8 cellular contexts compared by ENCODE assay signal in the genomic region with DNA sequence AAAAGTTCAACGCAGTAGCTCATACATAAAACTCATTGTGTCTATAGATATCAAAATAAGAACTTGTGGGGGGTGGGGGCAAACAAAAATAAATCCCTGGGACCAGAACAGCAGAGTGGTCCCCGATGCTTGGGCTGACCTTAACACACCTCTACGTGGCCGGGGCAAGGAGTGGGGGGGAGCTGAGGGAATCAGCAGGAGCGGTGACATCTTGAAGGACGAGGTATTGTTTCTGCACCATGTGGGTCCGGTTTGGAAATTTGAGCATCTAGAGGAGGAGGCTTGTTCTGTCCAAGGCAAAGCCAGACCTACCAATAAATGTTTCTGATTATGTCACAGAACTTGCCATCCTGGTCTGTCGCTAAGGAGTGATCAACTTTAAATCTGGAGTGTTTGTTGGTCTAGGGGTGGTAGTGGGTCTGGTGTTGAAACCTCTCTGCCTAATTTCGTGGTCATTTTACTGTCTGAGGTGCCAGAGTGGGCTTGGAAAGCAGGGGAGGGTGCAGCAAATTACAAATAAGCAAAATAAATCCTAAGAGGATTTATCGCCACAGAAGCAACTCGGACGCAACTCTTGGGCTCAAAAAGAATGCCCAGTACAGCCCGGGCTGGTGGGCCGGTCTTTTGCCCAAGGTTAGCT. TPM values are rescaled to one million over a fixed set of nuclear protein-coding genes. Genes with fewer than 3 reads are reported as not detected.
DNase-seq lines count a peak whose midpoint lies in the region; ATAC-seq and TF ChIP-seq lines count a peak whose summit lies in the region.

No MANE protein-coding gene starts in this region.

- H4K12ac ChIP-seq in trophoblast cell (ENCODE audit: low read depth, low read length), result peak overlapping the region; percentile 6

- WGBS in esophagus muscularis mucosa, result 41% methylated on average over 14 of the region's 14 CpGs
- no CpG with 5 or more reads among the region's 14 CpGs for WGBS in trophoblast cell (ENCODE audit: extremely low coverage, insufficient coverage, insufficient read length)

- H2AFZ ChIP-seq in trophoblast cell (ENCODE audit: insufficient read depth, low read length, poor library complexity), result peak overlapping the region; percentile 62

- peak overlapping the region; percentile 81 for H3K9ac ChIP-seq in trophoblast cell (ENCODE audit: low read length)

- H3K4ac ChIP-seq in trophoblast cell (ENCODE audit: low read depth, low read length), result no peak overlapping the region

- H2BK5ac ChIP-seq in trophoblast cell (ENCODE audit: low read depth, low read length, poor library complexity), result peak overlapping the region; percentile 35

- H3K27me3 ChIP-seq in esophagus muscularis mucosa (no peaks in the 10 kb centered on the region), trophoblast cell (ENCODE audit: insufficient read depth, low read length) (no peaks in the 10 kb centered on the region)

- H4K8ac ChIP-seq in trophoblast cell (ENCODE audit: low read depth, low read length), result peak overlapping the region; percentile 35

- no peak overlapping the region for H2AK5ac ChIP-seq in trophoblast cell (ENCODE audit: low read length)

- no peak for TF ChIP-seq CTCF in esophagus muscularis mucosa (IDR thresholded peaks at IDR 0.05)

- H3K4me1 ChIP-seq in esophagus muscularis mucosa, result peaks cover 9 to 44% (median 40%) of the 10 kb centered on the region in 4 donors
- H3K4me1 ChIP-seq in trophoblast cell (ENCODE audit: control insufficient read depth in 1 of 2, insufficient read depth in 2 of 2, low read length in 2 of 2), result peaks cover 5 to 10% of the 10 kb centered on the region in 2 experiments

- peak overlapping the region; percentile 14 for H3K14ac ChIP-seq in trophoblast cell (ENCODE audit: low read length)

- H3K4me3 ChIP-seq in esophagus muscularis mucosa (peak overlapping the region; percentile 96 to 100 (median 100)), trophoblast cell (ENCODE audit: low read depth, low read length) (peak overlapping the region; percentile 84)

- peak overlapping the region; percentile 61 for H2BK12ac ChIP-seq in trophoblast cell (ENCODE audit: low read length)

- DNase-seq in ELF-1 (ENCODE audit: low read depth, low spot score) (peak; percentile 23), SK-N-DZ (ENCODE audit: low spot score) (peak; percentile 23), esophagus muscularis mucosa (ENCODE audit: extremely low spot score) (no peak), trophoblast cell (peak; percentile 5 to 64), amniotic stem cell (lab: John Stamatoyannopoulos, UW) (no peak)

- H3K4me2 ChIP-seq in trophoblast cell (ENCODE audit: low read length), result peak overlapping the region; percentile 87

- no peak overlapping the region for H3K23ac ChIP-seq in trophoblast cell (ENCODE audit: low read length)

- peaks cover 17% of the 10 kb centered on the region for H3K79me1 ChIP-seq in trophoblast cell (ENCODE audit: low read length)

- H4K91ac ChIP-seq in trophoblast cell (ENCODE audit: low read depth, low read length), result peak overlapping the region; percentile 63

- peak overlapping the region; percentile 96 to 98 (median 98) for H3K27ac ChIP-seq in esophagus muscularis mucosa (replicated peaks in 1 of 4)
- H3K27ac ChIP-seq in trophoblast cell (ENCODE audit: low read depth, low read length), result peak overlapping the region; percentile 55

- no peak for TF ChIP-seq EP300 in esophagus muscularis mucosa (IDR thresholded peaks at IDR 0.05)

- intact Hi-C loops in esophagus muscularis mucosa (cut with DNase I), result loop anchor here (5.0 kb wide), 1 partner anchor 375 kb away; no protein-coding TSS in a partner anchor

- H2BK120ac ChIP-seq in trophoblast cell (ENCODE audit: insufficient read depth, low read length, poor library complexity), result peak overlapping the region; percentile 9

- no peaks in the 10 kb centered on the region for H3K36me3 ChIP-seq in esophagus muscularis mucosa
- H3K36me3 ChIP-seq in trophoblast cell (ENCODE audit: control insufficient read depth in 1 of 2, insufficient read depth in 2 of 2, low read length in 2 of 2), result no peaks in the 10 kb centered on the region

- no peak for ATAC-seq in HG03565 (IDR thresholded peaks at IDR 0.05; ENCODE audit: unreplicated experiment)
- ATAC-seq in HG02885 (IDR thresholded peaks at IDR 0.05; ENCODE audit: poor library complexity, unreplicated experiment), result no peak
- no peak for ATAC-seq in GM18520 (IDR thresholded peaks at IDR 0.05; ENCODE audit: unreplicated experiment)

- peaks cover 17% of the 10 kb centered on the region for H3K79me2 ChIP-seq in trophoblast cell (ENCODE audit: control insufficient read depth, insufficient read depth, low read length, poor library complexity)

- H3K18ac ChIP-seq in trophoblast cell (ENCODE audit: low read length), result peak overlapping the region; percentile 19

- H3K9me3 ChIP-seq in esophagus muscularis mucosa, result no peaks in the 10 kb centered on the region
- no peaks in the 10 kb centered on the region for H3K9me3 ChIP-seq in trophoblast cell (ENCODE audit: insufficient read depth, low read depth, low read length)

- TF ChIP-seq POLR2A in esophagus muscularis mucosa (IDR thresholded peaks at IDR 0.05; ENCODE audit: low read depth), result no peak

RNA-seq across cellular contexts. Expression of gene RAPGEF2, which starts 0.8 kb away (rescaled TPM):
- 10.6 and 14.6 TPM in 2 replicates for polyA plus RNA-seq in SK-N-DZ (2014; cell fraction: cytosol; rRNA removed)
- polyA plus RNA-seq in SK-N-DZ (2014; cell fraction: nucleus; rRNA removed), result 15.4 and 34.3 TPM in 2 replicates
- total RNA-seq in esophagus muscularis mucosa, result 10 to 100 TPM; 55.6 to 61.5 (median 58.4) TPM
- polyA plus RNA-seq in trophoblast cell (2013), result 55.6 and 55.9 TPM in 2 replicates

Comparison
In these comparisons a context has a peak if more than half of its experiments do, and no peak if none do; other contexts are left out.
1. DNase-seq: peak in ELF-1 (single experiment), SK-N-DZ (single experiment) and trophoblast cell (2 of 2); none in esophagus muscularis mucosa (single experiment) and amniotic stem cell (single experiment).